Comparison of ENCODE assay signal across 1 cellular context in the genomic region with DNA sequence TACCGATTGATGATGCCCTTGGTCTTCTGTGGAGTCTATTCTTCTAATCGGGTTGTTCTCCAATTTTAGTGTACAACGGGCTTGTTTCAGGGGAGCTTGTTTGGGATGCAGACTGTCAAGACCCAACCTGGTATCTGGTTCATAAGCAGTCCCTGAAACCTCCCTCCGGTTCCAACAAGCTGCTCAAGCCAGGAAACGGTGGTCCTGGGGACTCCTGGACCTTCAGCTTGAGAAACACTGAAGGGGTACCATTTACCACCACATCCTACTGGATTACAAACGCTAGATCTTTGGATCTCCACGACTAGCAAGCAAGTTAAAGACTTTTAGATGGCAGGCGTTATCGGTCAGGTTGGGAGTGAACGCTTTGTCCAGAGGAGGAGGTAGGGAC.
TF ChIP-seq lines count a peak whose summit lies in the region.

No MANE protein-coding gene starts in this region.

TF ChIP-seq in SK-N-SH, 30 proteins besides CTCF, POLR2A, EP300 and RAD21 (continued from another document):
- no peak for TF ChIP-seq IRF3 (IDR thresholded peaks at IDR 0.05; ENCODE audit: low read depth, low read length)
- no peak for TF ChIP-seq NRF1 (IDR thresholded peaks at IDR 0.05; ENCODE audit: low read depth, low read length)
TF ChIP-seq in SK-N-SH: peak in this region for 0.
